25 cellular contexts compared by ENCODE assay signal in the genomic region with DNA sequence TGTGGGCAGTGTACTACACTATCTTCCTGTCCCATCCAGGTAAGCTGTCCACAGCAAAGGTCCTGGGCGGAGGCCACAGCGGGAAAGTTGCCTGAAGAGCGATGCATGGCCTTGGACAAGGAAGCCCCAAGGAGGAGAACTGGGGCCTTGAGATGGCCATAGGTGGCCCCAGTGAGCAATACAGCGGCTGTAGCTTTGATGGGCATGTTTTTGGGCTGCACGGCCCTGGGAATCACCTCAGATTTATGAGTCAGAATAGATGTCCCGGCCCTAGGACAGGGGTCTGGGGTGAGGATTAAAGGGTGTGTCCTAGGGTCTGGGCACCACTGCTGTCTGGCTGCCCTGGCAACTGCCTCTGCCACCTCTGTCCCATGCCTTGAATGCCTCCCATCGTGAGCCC. TPM values are rescaled to one million over a fixed set of nuclear protein-coding genes. Genes with fewer than 3 reads are reported as not detected.
"Had no signal": no experiment of that assay in that cellular context is flagged by ENCODE, and none has a peak within 500 bp of the region (broad histone marks: within the 10 kb centered on the region; RNA-seq: fewer than 3 reads in every experiment).

No MANE protein-coding gene starts in this region.

- H3K27ac ChIP-seq: cardiac muscle cell, left lung, psoas muscle, right atrium auricular region, skin epidermis, upper lobe of left lung had no signal

- H3K27me3 ChIP-seq: right atrium auricular region, upper lobe of left lung had no signal

- FAIRE-seq: endometrium had no signal

- ATAC-seq: left lung; naive thymus-derived CD4-positive, alpha-beta T cell; psoas muscle; stimulated activated memory B cell treated with anti-CD40 and anti-IgM and Interleukin-4, amounts not matched to agents 10 μg/mL and 1 μg/mL and 100 μg/mL, for 72 hours had no signal

- H3K36me3 ChIP-seq: cardiac muscle cell, left lung, right atrium auricular region, upper lobe of left lung had no signal

- H3K4me3 ChIP-seq: cardiac muscle cell, left lung, lung, psoas muscle, right atrium auricular region, skin epidermis, upper lobe of left lung had no signal

- H3K4me1 ChIP-seq: psoas muscle, right atrium auricular region had no signal

- H3K9me3 ChIP-seq: left lung, psoas muscle, right atrium auricular region, upper lobe of left lung had no signal

- DNase-seq: activated B cell treated with CpG ODN at 0.5 μM for 24 hours; activated CD4-positive, alpha-beta memory T cell treated with anti-CD3 and anti-CD28 coated beads for 36 hours; activated CD4-positive, alpha-beta T cell treated with anti-CD3 and anti-CD28 coated beads for 48 hours; activated naive CD4-positive, alpha-beta T cell treated with Interleukin-2 at 50 U/mL for 16 hours; activated T-cell treated with anti-CD3 and anti-CD28 coated beads, Interleukin-2, amount 50 U/mL, for 48 hours; amygdala; effector CD4-positive, alpha-beta T cell; erythroblast; foreskin fibroblast; immature natural killer cell; kidney glomerular epithelial cell; left lung; naive thymus-derived CD4-positive, alpha-beta T cell; T-helper 9 cell had no signal

RNA-seq across cellular contexts. Expression of a gene that starts 9.6 kb away (rescaled TPM):
- total RNA-seq: cardiac muscle cell, glomerular endothelial cell, neural crest cell had no signal
- polyA plus RNA-seq: cardiac muscle cell, fibroblast of lung had no signal

RNA-seq across cellular contexts. Expression of a gene that starts 17.6 kb away (rescaled TPM):
- total RNA-seq: right atrium auricular region had no signal
- polyA plus RNA-seq: naive thymus-derived CD4-positive, alpha-beta T cell had no signal
